ENCODE assay signal across 17 cellular contexts in genomic region chr5:1227669-1228068, GRCh38. TPM values are rescaled to one million over a fixed set of nuclear protein-coding genes. Genes with fewer than 3 reads are reported as not detected.
DNase-seq lines count a peak whose midpoint lies in the region; ATAC-seq and TF ChIP-seq lines count a peak whose summit lies in the region.
"Had no signal": no experiment of that assay in that cellular context is flagged by ENCODE, and none has a peak within 500 bp of the region (broad histone marks: within the 10 kb centered on the region; RNA-seq: fewer than 3 reads in every experiment).

No MANE protein-coding gene starts in this region.

- intact Hi-C loops in gastrocnemius medialis (cut with DNase I; ENCODE audit: low total_unique reads) (no loop called here), vagina (cut with DNase I) (no loop called here)

- H3K9me3 ChIP-seq in gastrocnemius medialis (no peaks in the 10 kb centered on the region), vagina (no peaks in the 10 kb centered on the region)
- H3K9me3 ChIP-seq: neutrophil had no signal

- H3K4me3 ChIP-seq in gastrocnemius medialis, result no peak overlapping the region
- no peak overlapping the region for H3K4me3 ChIP-seq in vagina
- H3K4me3 ChIP-seq: coronary artery had no signal

- in situ Hi-C loops in gastrocnemius medialis (cut with MboI; ENCODE audit: low sequenced_read_pairs in 4 of 4), result no loop called here

- H3K27me3 ChIP-seq in gastrocnemius medialis (peaks cover 0 to 4% (median 0%) of the 10 kb centered on the region in 3 donors), vagina (no peaks in the 10 kb centered on the region)

- no peak for TF ChIP-seq POLR2A in gastrocnemius medialis (IDR thresholded peaks at IDR 0.05)
- no peak for TF ChIP-seq POLR2A in vagina (IDR thresholded peaks at IDR 0.05)

- DNase-seq in NCI-H1417 (lab: John Stamatoyannopoulos, UW), result peak; percentile 39 to 78 (median 68)
- DNase-seq in NCI-H1417 treated with DMSO at 0.1 percent for 48 hours (lab: John Stamatoyannopoulos, UW), result no peak
- peak; percentile 86 for DNase-seq in NCI-H146 (lab: John Stamatoyannopoulos, UW)
- peak; percentile 93 for DNase-seq in SW480 (ENCODE audit: low spot score)
- DNase-seq in gastrocnemius medialis, result peak; percentile 23 to 39
- no peak for DNase-seq in AML-193 (lab: John Stamatoyannopoulos, UW)
- no peak for DNase-seq in vagina (ENCODE audit: extremely low spot score in 2 of 2)
- DNase-seq: activated CD8-positive, alpha-beta memory T cell treated with anti-CD3 and anti-CD28 coated beads for 24 hours; activated naive CD8-positive, alpha-beta T cell treated with anti-CD3 and anti-CD28 coated beads, Interleukin-2, amount 10 ng/mL, durations not matched to agents 7 days and 5 days; NK-92 treated with Interleukin-12 subunit alpha and Interleukin-12 subunit beta, amount 100 ng/mL, for 24 hours; stimulated activated CD4-positive, alpha-beta T cell treated with anti-CD3 and anti-CD28 coated beads, Interleukin-15, amount 100 ng/mL, for 24 hours; stimulated activated naive CD4-positive, alpha-beta T cell treated with Interleukin-2 at 50 U/mL for 16 hours had no signal

- TF ChIP-seq CTCF in gastrocnemius medialis (IDR thresholded peaks at IDR 0.05 in 4 of 5, conservative IDR thresholded peaks at IDR 0.05 in 1 of 5) (no peak), vagina (IDR thresholded peaks at IDR 0.05) (no peak)

- H3K4me1 ChIP-seq in gastrocnemius medialis (peaks cover 5 to 7% of the 10 kb centered on the region in 2 donors), vagina (no peaks in the 10 kb centered on the region)

- peak; percentile 75 to 88 for ATAC-seq in gastrocnemius medialis
- no peak for ATAC-seq in HG02759 (IDR thresholded peaks at IDR 0.05; ENCODE audit: unreplicated experiment)

- H3K36me3 ChIP-seq in gastrocnemius medialis (no peaks in the 10 kb centered on the region), vagina (no peaks in the 10 kb centered on the region)
- H3K36me3 ChIP-seq: neutrophil had no signal

- H3K27ac ChIP-seq in gastrocnemius medialis (no peak overlapping the region), vagina (no peak overlapping the region)
- H3K27ac ChIP-seq: 22Rv1, coronary artery, neutrophil had no signal

RNA-seq across cellular contexts. Expression of gene SLC6A18, which starts 2.5 kb away (rescaled TPM):
- total RNA-seq in gastrocnemius medialis (not detected), vagina (not detected)
- total RNA-seq: activated naive CD8-positive, alpha-beta T cell treated with anti-CD3 and anti-CD28 coated beads, Interleukin-2, amount 10 ng/mL, durations not matched to agents 7 days and 5 days; kidney epithelial cell had no signal

RNA-seq across cellular contexts. Expression of gene SLC6A19, which starts 26.3 kb away (rescaled TPM):
- total RNA-seq in gastrocnemius medialis (under 1 TPM in 1 of 4 donors, not detected in 3; 0.05 TPM), vagina (not detected)
- total RNA-seq: activated naive CD8-positive, alpha-beta T cell treated with anti-CD3 and anti-CD28 coated beads, Interleukin-2, amount 10 ng/mL, durations not matched to agents 7 days and 5 days; kidney epithelial cell had no signal

Comparison
In these comparisons a context has a peak if more than half of its experiments do, and no peak if none do; other contexts are left out.
1. DNase-seq: peak in NCI-H1417 (3 of 3), NCI-H146 (single experiment), SW480 (single experiment) and gastrocnemius medialis (2 of 2); none in NCI-H1417 treated with DMSO at 0.1 percent for 48 hours (single experiment), AML-193 (0 of 2) and vagina (0 of 2).